1 cellular context compared by ENCODE assay signal in the genomic region with DNA sequence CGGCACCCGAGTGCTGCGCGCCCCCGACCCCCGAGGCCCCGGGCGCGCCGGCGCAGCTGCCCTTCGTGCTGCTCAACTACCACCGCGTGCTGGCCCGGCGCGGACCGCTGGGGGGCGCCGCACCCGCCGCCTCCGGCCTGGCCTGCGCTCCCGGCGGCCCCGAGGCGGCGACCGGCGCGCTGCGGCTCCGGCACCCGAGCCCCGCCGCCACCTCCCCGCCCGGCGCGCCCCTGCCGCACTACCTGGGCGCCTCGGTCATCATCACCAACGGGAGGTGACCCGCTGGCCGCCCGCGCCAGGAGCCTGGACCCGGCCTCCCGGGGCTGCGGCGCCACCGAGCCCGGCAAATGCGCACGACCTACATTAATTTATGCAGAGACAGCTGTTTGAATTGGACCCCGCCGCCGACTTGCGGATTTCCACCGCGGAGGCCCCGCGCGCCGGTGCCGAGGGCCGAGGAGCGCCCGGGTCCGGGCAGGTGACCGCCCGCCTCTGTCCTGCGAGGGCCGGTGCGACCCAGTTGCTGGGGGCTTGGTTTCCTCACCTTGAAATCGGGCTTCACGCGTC.
A peak's percentile ranks its signal among the peaks of the same experiment; 100 is the strongest.
TF ChIP-seq lines count a peak whose summit lies in the region.

No MANE protein-coding gene starts in this region.

TF ChIP-seq in K562, 482 proteins besides CTCF, POLR2A, EP300 and RAD21 (continued from another document):
- TF ChIP-seq, protein P1, sequence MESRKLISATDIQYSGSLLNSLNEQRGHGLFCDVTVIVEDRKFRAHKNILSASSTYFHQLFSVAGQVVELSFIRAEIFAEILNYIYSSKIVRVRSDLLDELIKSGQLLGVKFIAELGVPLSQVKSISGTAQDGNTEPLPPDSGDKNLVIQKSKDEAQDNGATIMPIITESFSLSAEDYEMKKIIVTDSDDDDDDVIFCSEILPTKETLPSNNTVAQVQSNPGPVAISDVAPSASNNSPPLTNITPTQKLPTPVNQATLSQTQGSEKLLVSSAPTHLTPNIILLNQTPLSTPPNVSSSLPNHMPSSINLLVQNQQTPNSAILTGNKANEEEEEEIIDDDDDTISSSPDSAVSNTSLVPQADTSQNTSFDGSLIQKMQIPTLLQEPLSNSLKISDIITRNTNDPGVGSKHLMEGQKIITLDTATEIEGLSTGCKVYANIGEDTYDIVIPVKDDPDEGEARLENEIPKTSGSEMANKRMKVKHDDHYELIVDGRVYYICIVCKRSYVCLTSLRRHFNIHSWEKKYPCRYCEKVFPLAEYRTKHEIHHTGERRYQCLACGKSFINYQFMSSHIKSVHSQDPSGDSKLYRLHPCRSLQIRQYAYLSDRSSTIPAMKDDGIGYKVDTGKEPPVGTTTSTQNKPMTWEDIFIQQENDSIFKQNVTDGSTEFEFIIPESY (CRISPR knock-in tag; IDR thresholded peaks at IDR 0.05), result peak; percentile 56; the same call in 1 of the 2 replicates
- no peak for TF ChIP-seq PTTG1 (tag; IDR thresholded peaks at IDR 0.05; ENCODE audit: low read depth)
- TF ChIP-seq SOX6 (IDR thresholded peaks at IDR 0.05), result no peak
- TF ChIP-seq, protein P2, sequence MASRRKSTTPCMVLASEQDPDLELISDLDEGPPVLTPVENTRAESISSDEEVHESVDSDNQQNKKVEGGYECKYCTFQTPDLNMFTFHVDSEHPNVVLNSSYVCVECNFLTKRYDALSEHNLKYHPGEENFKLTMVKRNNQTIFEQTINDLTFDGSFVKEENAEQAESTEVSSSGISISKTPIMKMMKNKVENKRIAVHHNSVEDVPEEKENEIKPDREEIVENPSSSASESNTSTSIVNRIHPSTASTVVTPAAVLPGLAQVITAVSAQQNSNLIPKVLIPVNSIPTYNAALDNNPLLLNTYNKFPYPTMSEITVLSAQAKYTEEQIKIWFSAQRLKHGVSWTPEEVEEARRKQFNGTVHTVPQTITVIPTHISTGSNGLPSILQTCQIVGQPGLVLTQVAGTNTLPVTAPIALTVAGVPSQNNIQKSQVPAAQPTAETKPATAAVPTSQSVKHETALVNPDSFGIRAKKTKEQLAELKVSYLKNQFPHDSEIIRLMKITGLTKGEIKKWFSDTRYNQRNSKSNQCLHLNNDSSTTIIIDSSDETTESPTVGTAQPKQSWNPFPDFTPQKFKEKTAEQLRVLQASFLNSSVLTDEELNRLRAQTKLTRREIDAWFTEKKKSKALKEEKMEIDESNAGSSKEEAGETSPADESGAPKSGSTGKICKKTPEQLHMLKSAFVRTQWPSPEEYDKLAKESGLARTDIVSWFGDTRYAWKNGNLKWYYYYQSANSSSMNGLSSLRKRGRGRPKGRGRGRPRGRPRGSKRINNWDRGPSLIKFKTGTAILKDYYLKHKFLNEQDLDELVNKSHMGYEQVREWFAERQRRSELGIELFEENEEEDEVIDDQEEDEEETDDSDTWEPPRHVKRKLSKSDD (conservative IDR thresholded peaks at IDR 0.05; ENCODE audit: low read length), result no peak
- TF ChIP-seq YY1 (IDR thresholded peaks at IDR 0.05; ENCODE audit: borderline replicate concordance in 1 of 3, control insufficient read depth in 1 of 3, extremely low read depth in 1 of 3, insufficient read depth in 3 of 3, insufficient read length in 1 of 3, insufficient replicate concordance in 2 of 3, low read depth in 1 of 3, low read length in 2 of 3), result peak in 1 of 3 experiments; percentile 26
- no peak for TF ChIP-seq BRD4 (IDR thresholded peaks at IDR 0.05)
- TF ChIP-seq CCAR2 (IDR thresholded peaks at IDR 0.05; ENCODE audit: low read depth, low read length), result no peak
- no peak for TF ChIP-seq ZNF282 (CRISPR knock-in tag; IDR thresholded peaks at IDR 0.05)
- TF ChIP-seq HNRNPLL (IDR thresholded peaks at IDR 0.05; ENCODE audit: low read depth, low read length, poor library complexity, severe bottlenecking), result peak; percentile 43
- no peak for TF ChIP-seq KLF1 (tag; IDR thresholded peaks at IDR 0.05)
- no peak for TF ChIP-seq SPI1 (IDR thresholded peaks at IDR 0.05; ENCODE audit: borderline replicate concordance, low read depth, low read length)
- no peak for TF ChIP-seq SETDB1 (IDR thresholded peaks at IDR 0.05; ENCODE audit: low read length)
- TF ChIP-seq MED1 (CRISPR knock-in tag; IDR thresholded peaks at IDR 0.05; ENCODE audit: borderline replicate concordance), result no peak
- TF ChIP-seq SAP30 (IDR thresholded peaks at IDR 0.05; ENCODE audit: borderline replicate concordance, insufficient read depth, low read depth, low read length, poor library complexity, severe bottlenecking), result no peak
- TF ChIP-seq HDAC3 (IDR thresholded peaks at IDR 0.05; ENCODE audit: borderline replicate concordance, partially characterized antibody), result no peak
- no peak for TF ChIP-seq ZNF398 (CRISPR knock-in tag; IDR thresholded peaks at IDR 0.05)
- no peak for TF ChIP-seq NCOR1 (IDR thresholded peaks at IDR 0.05)
- no peak for TF ChIP-seq BHLHE40 (IDR thresholded peaks at IDR 0.05; ENCODE audit: low read length)
- TF ChIP-seq RCOR1 (IDR thresholded peaks at IDR 0.05; ENCODE audit: borderline replicate concordance in 1 of 2, low read depth in 2 of 2, low read length in 2 of 2), result no peak
- TF ChIP-seq PHB2 (IDR thresholded peaks at IDR 0.05; ENCODE audit: low read depth), result no peak
- TF ChIP-seq SIRT6 (IDR thresholded peaks at IDR 0.05; ENCODE audit: low read depth, low read length), result no peak
- TF ChIP-seq ZNF316 (IDR thresholded peaks at IDR 0.05), result no peak
- no peak for TF ChIP-seq NFIC (IDR thresholded peaks at IDR 0.05)
- no peak for TF ChIP-seq ZNF24 (IDR thresholded peaks at IDR 0.05)
- no peak for TF ChIP-seq BRF1 (IDR thresholded peaks at IDR 0.05; ENCODE audit: borderline replicate concordance, extremely low read depth, insufficient read length)
- TF ChIP-seq CEBPG (CRISPR knock-in tag; IDR thresholded peaks at IDR 0.05), result no peak
- TF ChIP-seq CEBPG (tag; conservative IDR thresholded peaks at IDR 0.05 in 1 of 2, IDR thresholded peaks at IDR 0.05 in 1 of 2), result no peak
- no peak for TF ChIP-seq TARDBP (IDR thresholded peaks at IDR 0.05)
- no peak for TF ChIP-seq U2AF1 (optimal IDR thresholded peaks at IDR 0.05; ENCODE audit: low read depth, low read length)
- TF ChIP-seq NFATC3 (IDR thresholded peaks at IDR 0.05), result no peak
- peak; percentile 33 for TF ChIP-seq HMGN3 (IDR thresholded peaks at IDR 0.05; ENCODE audit: borderline replicate concordance, extremely low read depth, insufficient read length, low read depth, low read length)
- no peak for TF ChIP-seq NCOA1 (IDR thresholded peaks at IDR 0.05; ENCODE audit: low read depth)
- TF ChIP-seq TEAD1 (CRISPR knock-in tag; IDR thresholded peaks at IDR 0.05), result no peak
- TF ChIP-seq, protein P3, sequence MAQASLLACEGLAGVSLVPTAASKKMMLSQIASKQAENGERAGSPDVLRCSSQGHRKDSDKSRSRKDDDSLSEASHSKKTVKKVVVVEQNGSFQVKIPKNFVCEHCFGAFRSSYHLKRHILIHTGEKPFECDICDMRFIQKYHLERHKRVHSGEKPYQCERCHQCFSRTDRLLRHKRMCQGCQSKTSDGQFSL (CRISPR knock-in tag; IDR thresholded peaks at IDR 0.05), result no peak
- TF ChIP-seq, protein P3 (tag; IDR thresholded peaks at IDR 0.05), result no peak
- no peak for TF ChIP-seq PYGO2 (tag; IDR thresholded peaks at IDR 0.05)
- no peak for TF ChIP-seq ZBTB1 (CRISPR knock-in tag; IDR thresholded peaks at IDR 0.05; ENCODE audit: borderline replicate concordance, low read depth)
- TF ChIP-seq USF1 (CRISPR knock-in tag; IDR thresholded peaks at IDR 0.05), result no peak
- TF ChIP-seq RFX5 (IDR thresholded peaks at IDR 0.05; ENCODE audit: low read depth, low read length), result no peak
- no peak for TF ChIP-seq ZNF583 (CRISPR knock-in tag; IDR thresholded peaks at IDR 0.05)
- TF ChIP-seq PCBP1 (IDR thresholded peaks at IDR 0.05; ENCODE audit: low read depth, low read length, poor library complexity, severe bottlenecking), result peak; percentile 35
- no peak; the same call in 1 of the 2 replicates for TF ChIP-seq ZFX (CRISPR knock-in tag; IDR thresholded peaks at IDR 0.05)
- no peak for TF ChIP-seq EGR1 (conservative IDR thresholded peaks at IDR 0.05)
- no peak for TF ChIP-seq NFE2L1 (tag; IDR thresholded peaks at IDR 0.05; ENCODE audit: borderline replicate concordance, low read depth)
- peak; percentile 70; the same call in 1 of the 2 replicates for TF ChIP-seq ZBTB7A (IDR thresholded peaks at IDR 0.05; ENCODE audit: borderline replicate concordance, control insufficient read depth, low read depth, low read length)
- TF ChIP-seq RBBP5 (IDR thresholded peaks at IDR 0.05; ENCODE audit: borderline replicate concordance, insufficient read depth, low read length, poor library complexity, severe bottlenecking), result no peak
- no peak for TF ChIP-seq MEF2A (IDR thresholded peaks at IDR 0.05; ENCODE audit: control insufficient read depth, low read depth, low read length)
- TF ChIP-seq COPS2 (conservative IDR thresholded peaks at IDR 0.05), result no peak
- TF ChIP-seq SNRNP70 (optimal IDR thresholded peaks at IDR 0.05; ENCODE audit: low read depth, low read length), result no peak
- no peak for TF ChIP-seq ZNF77 (CRISPR knock-in tag; IDR thresholded peaks at IDR 0.05)
- TF ChIP-seq L3MBTL2 (IDR thresholded peaks at IDR 0.05), result no peak
- no peak for TF ChIP-seq HOXB6 (CRISPR knock-in tag; IDR thresholded peaks at IDR 0.05; ENCODE audit: borderline replicate concordance)
- TF ChIP-seq ZNF384 (IDR thresholded peaks at IDR 0.05; ENCODE audit: low read depth, low read length), result no peak
TF ChIP-seq in K562: peak in this region for 19.
